Comparison of ENCODE assay signal across 8 cellular contexts in the genomic region with DNA sequence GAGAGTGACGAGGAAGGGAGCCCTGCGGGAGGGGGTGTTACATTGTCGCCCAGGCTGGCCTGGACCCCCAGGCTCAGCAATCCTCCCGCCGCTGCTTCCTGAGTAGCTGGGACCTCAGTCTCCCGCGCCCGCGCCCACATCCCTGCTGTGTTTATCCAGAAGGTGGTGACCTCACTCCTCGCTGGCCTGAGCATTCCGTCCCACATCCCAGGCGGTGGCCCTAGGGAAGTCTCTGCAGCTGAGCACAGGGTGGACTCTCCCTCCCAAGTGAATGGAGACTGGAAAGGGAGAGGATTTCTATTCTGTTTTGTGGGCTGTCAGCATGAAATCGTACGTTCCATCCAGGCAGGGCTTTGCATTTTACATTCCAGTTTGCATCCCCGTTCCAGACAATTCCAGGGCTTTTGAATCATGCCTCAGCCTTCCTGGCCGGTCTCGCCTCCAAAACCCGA. TPM values are rescaled to one million over a fixed set of nuclear protein-coding genes. Genes with fewer than 3 reads are reported as not detected.
DNase-seq lines count a peak whose midpoint lies in the region; ATAC-seq, FAIRE-seq and TF ChIP-seq lines count a peak whose summit lies in the region.

No MANE protein-coding gene starts in this region.

- peak overlapping the region; percentile 49 for H3K27ac ChIP-seq in PC-3 (ENCODE audit: low read length)
- H3K27ac ChIP-seq in effector memory CD4-positive, alpha-beta T cell (ENCODE audit: insufficient read depth, low read length, poor library complexity, severe bottlenecking) = no peak overlapping the region

- no TSS peak for BruUV-seq in PC-3 (replicated peaks; lab: Mats Ljungman, UMichigan)

- peak overlapping the region; percentile 98 for H3K27ac Mint-ChIP-seq in mesothelial cell of epicardium

- TF ChIP-seq CTCF in PC-3 (conservative IDR thresholded peaks at IDR 0.05; ENCODE audit: low read depth, low read length) (no peak), mesothelial cell of epicardium (IDR thresholded peaks at IDR 0.05; ENCODE audit: unreplicated experiment) (no peak)

- no peaks in the 10 kb centered on the region for H3F3A ChIP-seq in PC-3 (ENCODE audit: low read length, unreplicated experiment)

- H3K9me2 ChIP-seq in PC-3 (replicated peaks; ENCODE audit: low read length) = no peaks in the 10 kb centered on the region

- CTCF ChIA-PET in PC-3 (lab: Charles Lee) = interaction anchor here (1.5 kb wide), 1 partner anchor 28 kb away, joined by 3 read pairs; a partner anchor contains a TSS

- peak overlapping the region; percentile 82 for H2AFZ ChIP-seq in PC-3 (ENCODE audit: low read length)

- H3K79me2 ChIP-seq in PC-3 (ENCODE audit: low read length) = peaks cover 16% of the 10 kb centered on the region; the same call in 1 of the 2 replicates

- H3K9me3 ChIP-seq in PC-3 (ENCODE audit: low read length) = 0 out of 2 replicates have a peak, but pooled peaks cover 4% of the 10 kb centered on the region
- peaks cover 7% of the 10 kb centered on the region for H3K9me3 ChIP-seq in effector memory CD4-positive, alpha-beta T cell (ENCODE audit: control insufficient read depth, low read length)

- peak; percentile 74 for ATAC-seq in PC-3

- H3K27me3 Mint-ChIP-seq in mesothelial cell of epicardium (ENCODE audit: low read depth) = no peaks in the 10 kb centered on the region

- H3K4me3 ChIP-seq in PC-3 (ENCODE audit: low read length) = peak overlapping the region; percentile 87
- H3K4me3 ChIP-seq in effector memory CD4-positive, alpha-beta T cell (ENCODE audit: insufficient read depth, low read depth, low read length, poor library complexity, severe bottlenecking) = peak overlapping the region; percentile 92

- no peaks in the 10 kb centered on the region for H4K20me1 ChIP-seq in PC-3 (ENCODE audit: low read length)

- H3K4me1 Mint-ChIP-seq in mesothelial cell of epicardium = peaks cover 22% of the 10 kb centered on the region

- H3K4me3 Mint-ChIP-seq in mesothelial cell of epicardium = peak overlapping the region; percentile 96

- FAIRE-seq in urothelium cell line (lab: Jason Lieb, UNC) = no peak

- POLR2A ChIA-PET in PC-3 (lab: Charles Lee; ENCODE audit: unreplicated experiment) = no interaction called here

- H3K9me3 Mint-ChIP-seq in mesothelial cell of epicardium = peaks cover 9% of the 10 kb centered on the region

- peaks cover 12% of the 10 kb centered on the region for H3K36me3 ChIP-seq in PC-3 (ENCODE audit: low read depth, low read length)
- peaks cover 10% of the 10 kb centered on the region for H3K36me3 ChIP-seq in effector memory CD4-positive, alpha-beta T cell (ENCODE audit: control insufficient read depth, insufficient read depth, low read length)

- intact Hi-C loops in PC-3 (cut with micrococcal nuclease) = loop anchor here (2.0 to 10.0 kb wide), 2 partner anchors 60 to 200 kb away; a partner anchor contains a TSS

- H3K4me1 ChIP-seq in PC-3 (ENCODE audit: insufficient read depth, low read length) = peaks cover 7% of the 10 kb centered on the region; the same call in 1 of the 2 replicates
- H3K4me1 ChIP-seq in effector memory CD4-positive, alpha-beta T cell (ENCODE audit: control insufficient read depth, insufficient read depth, low read length, poor library complexity, severe bottlenecking) = peaks cover 6% of the 10 kb centered on the region

- peaks cover 11% of the 10 kb centered on the region for H3K36me3 Mint-ChIP-seq in mesothelial cell of epicardium

- H3K9ac ChIP-seq in PC-3 (ENCODE audit: low read length) = peak overlapping the region; percentile 81

- H3K4me2 ChIP-seq in PC-3 (ENCODE audit: low read length) = peak overlapping the region; percentile 95

- H3K27me3 ChIP-seq in PC-3 (ENCODE audit: low read length) = no peaks in the 10 kb centered on the region
- no peaks in the 10 kb centered on the region for H3K27me3 ChIP-seq in effector memory CD4-positive, alpha-beta T cell (replicated peaks; ENCODE audit: control insufficient read depth, insufficient read depth, low read length, poor library complexity, severe bottlenecking)

- peak in 2 of 3 experiments; percentile 81 to 86 for DNase-seq in NCI-H1417 (lab: John Stamatoyannopoulos, UW)
- no peak for DNase-seq in NCI-H1417 treated with DMSO at 0.1 percent for 48 hours (lab: John Stamatoyannopoulos, UW)
- DNase-seq in PC-3 = peak; percentile 63
- no peak for DNase-seq in effector memory CD4-positive, alpha-beta T cell
- no peak for DNase-seq in mesothelial cell of epicardium (ENCODE audit: low spot score in 2 of 2, unreplicated experiment in 2 of 2)
- peak; percentile 20 for DNase-seq in urothelium cell line (ENCODE audit: low spot score)
- DNase-seq in NCI-H524 treated with DMSO at 0.1 percent for 48 hours (lab: John Stamatoyannopoulos, UW) = no peak
- DNase-seq in stimulated activated naive CD4-positive, alpha-beta T cell (lab: John Stamatoyannopoulos, UW) = no peak

RNA-seq across cellular contexts. Expression of a gene that starts 0.4 kb away (rescaled TPM):
- total RNA-seq in PC-3 (2014; rRNA removed) (9.6 and 11.4 TPM in 2 replicates), mesothelial cell of epicardium (15.5 to 17.7 TPM (median 16.1 TPM) in 3 replicates)

RNA-seq across cellular contexts. Expression of a gene that starts 29.0 kb away (rescaled TPM):
- total RNA-seq in PC-3 (2014; rRNA removed) (13.1 and 25.6 TPM in 2 replicates), mesothelial cell of epicardium (20.2 to 23.5 TPM (median 20.5 TPM) in 3 replicates)

RNA-seq across cellular contexts. Expression of a gene that starts 37.2 kb away (rescaled TPM):
- total RNA-seq in PC-3 (2014; rRNA removed) (15.8 and 16.5 TPM in 2 replicates), mesothelial cell of epicardium (15.0 to 16.2 TPM (median 16.1 TPM) in 3 replicates)

Comparison
In these comparisons a context has a peak if more than half of its experiments do, and no peak if none do; other contexts are left out.
1. DNase-seq: peak in NCI-H1417 (2 of 3), PC-3 (single experiment) and urothelium cell line (single experiment); none in NCI-H1417 treated with DMSO at 0.1 percent for 48 hours (single experiment), effector memory CD4-positive, alpha-beta T cell (0 of 3), mesothelial cell of epicardium (0 of 2), NCI-H524 treated with DMSO at 0.1 percent for 48 hours (single experiment) and stimulated activated naive CD4-positive, alpha-beta T cell (0 of 6).